Comparison of ENCODE assay signal across 8 cellular contexts in genomic region chr11:83194284-83195175, GRCh38. TPM values are rescaled to one million over a fixed set of nuclear protein-coding genes. Genes with fewer than 3 reads are reported as not detected.
DNase-seq lines count a peak whose midpoint lies in the region; ATAC-seq and TF ChIP-seq lines count a peak whose summit lies in the region.

No MANE protein-coding gene starts in this region.

- H2AFZ ChIP-seq in ACC112 (ENCODE audit: low read length, unreplicated experiment) (peak overlapping the region; percentile 55), PC-9 (peak overlapping the region; percentile 87)

- POLR2A ChIA-PET in PC-9 (lab: Charles Lee; ENCODE audit: unreplicated experiment) = interaction anchor here (0.7 kb wide), 1 partner anchor 92 kb away, joined by 6 read pairs; the partner anchor contains the start of gene CCDC90B

- peaks cover 11 to 24% of the 10 kb centered on the region in 2 donors for H3K36me3 Mint-ChIP-seq in activated T-cell treated with anti-CD3 and anti-CD28 coated beads, Interleukin-2, amount 50 U/mL, for 72 hours (ENCODE audit: insufficient read depth in 2 of 2)
- peaks cover 12% of the 10 kb centered on the region for H3K36me3 Mint-ChIP-seq in natural killer cell
- peaks cover 44% of the 10 kb centered on the region for H3K36me3 Mint-ChIP-seq in stimulated activated naive CD8-positive, alpha-beta T cell treated with anti-CD3 and anti-CD28 coated beads, Interleukin-15, Interleukin-2, amounts not matched to agents 100 ng/mL and 50 ng/mL, for 24 hours (ENCODE audit: low read depth)

- ATAC-seq in GM18519 (IDR thresholded peaks at IDR 0.05; ENCODE audit: low FRiP score, unreplicated experiment) (peak; percentile 37), HG03025 (IDR thresholded peaks at IDR 0.05; ENCODE audit: low FRiP score, unreplicated experiment) (peak; percentile 52), natural killer cell (peak; percentile 73 to 84 (median 75))
- peak; percentile 70 to 71 for ATAC-seq in activated T-cell treated with anti-CD3 and anti-CD28 coated beads, Interleukin-2, amount 50 U/mL, for 72 hours (replicated peaks in 1 of 2)

- H3K79me2 ChIP-seq in ACC112 (ENCODE audit: control insufficient read depth, insufficient read depth, low read length, unreplicated experiment) (peaks cover 41% of the 10 kb centered on the region), PC-9 (ENCODE audit: low read depth) (peaks cover 43% of the 10 kb centered on the region)

- H3K27me3 Mint-ChIP-seq in activated T-cell treated with anti-CD3 and anti-CD28 coated beads, Interleukin-2, amount 50 U/mL, for 72 hours (ENCODE audit: low read depth) = no peaks in the 10 kb centered on the region
- no peaks in the 10 kb centered on the region for H3K27me3 Mint-ChIP-seq in natural killer cell (ENCODE audit: low read depth in 2 of 2)
- H3K27me3 Mint-ChIP-seq in stimulated activated naive CD8-positive, alpha-beta T cell treated with anti-CD3 and anti-CD28 coated beads, Interleukin-15, Interleukin-2, amounts not matched to agents 100 ng/mL and 50 ng/mL, for 24 hours = no peaks in the 10 kb centered on the region

- peak overlapping the region; percentile 94 to 98 for H3K4me3 Mint-ChIP-seq in activated T-cell treated with anti-CD3 and anti-CD28 coated beads, Interleukin-2, amount 50 U/mL, for 72 hours
- peak overlapping the region; percentile 100 for H3K4me3 Mint-ChIP-seq in natural killer cell
- H3K4me3 Mint-ChIP-seq in stimulated activated naive CD8-positive, alpha-beta T cell treated with anti-CD3 and anti-CD28 coated beads, Interleukin-15, Interleukin-2, amounts not matched to agents 100 ng/mL and 50 ng/mL, for 24 hours = peak overlapping the region; percentile 99

- TF ChIP-seq CTCF in PC-9 (conservative IDR thresholded peaks at IDR 0.05) = no peak
- TF ChIP-seq CTCF in natural killer cell (IDR thresholded peaks at IDR 0.05) = no peak

- H3K9me2 ChIP-seq in PC-9 (ENCODE audit: insufficient read depth) = no peaks in the 10 kb centered on the region

- H3F3A ChIP-seq in PC-9 (ENCODE audit: insufficient read depth, low read depth) = peaks cover 29% of the 10 kb centered on the region; the same call in 1 of the 2 replicates

- DNase-seq in PC-9 (peak; percentile 55 to 80), fibroblast of gingiva (ENCODE audit: low read depth) (peak; percentile 84), natural killer cell (peak; percentile 67)
- DNase-seq in activated T-cell treated with anti-CD3 and anti-CD28 coated beads, Interleukin-2, amount 50 U/mL, for 72 hours = peak; percentile 66 to 69

- BruUV-seq in PC-9 (replicated peaks; lab: Mats Ljungman, UMichigan) = no TSS peak

- H3K4me3 ChIP-seq in ACC112 (ENCODE audit: low read depth, low read length) (peak overlapping the region; percentile 95), PC-9 (peak overlapping the region; percentile 72)

- no peaks in the 10 kb centered on the region for H3K9me3 ChIP-seq in PC-9 (ENCODE audit: insufficient read depth, low read depth)

- H3K4me1 ChIP-seq in ACC112 (ENCODE audit: control insufficient read depth, insufficient read depth, low read length, unreplicated experiment) (peaks cover 35% of the 10 kb centered on the region), PC-9 (replicated peaks; ENCODE audit: insufficient read depth) (peaks cover 32% of the 10 kb centered on the region)

- H3K27me3 ChIP-seq in ACC112 (ENCODE audit: insufficient read depth, low read length) (no peaks in the 10 kb centered on the region), PC-9 (ENCODE audit: insufficient read depth, low read depth) (no peaks in the 10 kb centered on the region)

- H3K4me2 ChIP-seq in PC-9 = peak overlapping the region; percentile 93

- intact Hi-C loops in PC-9 (cut with micrococcal nuclease; ENCODE audit: unreplicated experiment) (loop anchor here (10.0 kb wide), 1 partner anchor 90 kb away; the partner anchor contains the start of gene CCDC90B), natural killer cell (cut with micrococcal nuclease) (loop anchor here (1.0 to 2.0 kb wide), 5 partner anchors 38 to 234 kb away; partner anchors contain the start of gene RAB30)

- CTCF ChIA-PET in PC-9 (lab: Charles Lee) = no interaction called here

- H3K4me1 Mint-ChIP-seq in activated T-cell treated with anti-CD3 and anti-CD28 coated beads, Interleukin-2, amount 50 U/mL, for 72 hours (ENCODE audit: low read depth) = peaks cover 43% of the 10 kb centered on the region
- H3K4me1 Mint-ChIP-seq in natural killer cell = peaks cover 50 to 51% of the 10 kb centered on the region in 2 donors
- peaks cover 50% of the 10 kb centered on the region for H3K4me1 Mint-ChIP-seq in stimulated activated naive CD8-positive, alpha-beta T cell treated with anti-CD3 and anti-CD28 coated beads, Interleukin-15, Interleukin-2, amounts not matched to agents 100 ng/mL and 50 ng/mL, for 24 hours (ENCODE audit: low read depth)

- H4K20me1 ChIP-seq in PC-9 (ENCODE audit: insufficient read depth) = no peaks in the 10 kb centered on the region

- no peaks in the 10 kb centered on the region for H3K9me3 Mint-ChIP-seq in activated T-cell treated with anti-CD3 and anti-CD28 coated beads, Interleukin-2, amount 50 U/mL, for 72 hours
- no peaks in the 10 kb centered on the region for H3K9me3 Mint-ChIP-seq in natural killer cell
- H3K9me3 Mint-ChIP-seq in stimulated activated naive CD8-positive, alpha-beta T cell treated with anti-CD3 and anti-CD28 coated beads, Interleukin-15, Interleukin-2, amounts not matched to agents 100 ng/mL and 50 ng/mL, for 24 hours = no peaks in the 10 kb centered on the region

- H3K27ac ChIP-seq in ACC112 (ENCODE audit: low read depth, low read length) (peak overlapping the region; percentile 88), PC-9 (peak overlapping the region; percentile 42)

- H3K27ac Mint-ChIP-seq in activated T-cell treated with anti-CD3 and anti-CD28 coated beads, Interleukin-2, amount 50 U/mL, for 72 hours = peak overlapping the region; percentile 90
- peak overlapping the region; percentile 98 to 100 for H3K27ac Mint-ChIP-seq in natural killer cell
- peak overlapping the region; percentile 97 for H3K27ac Mint-ChIP-seq in stimulated activated naive CD8-positive, alpha-beta T cell treated with anti-CD3 and anti-CD28 coated beads, Interleukin-15, Interleukin-2, amounts not matched to agents 100 ng/mL and 50 ng/mL, for 24 hours

- H3K36me3 ChIP-seq in ACC112 (ENCODE audit: insufficient read depth, low read length) = peaks cover 17% of the 10 kb centered on the region
- peaks cover 26% of the 10 kb centered on the region for H3K36me3 ChIP-seq in PC-9 (ENCODE audit: low read depth)

RNA-seq across cellular contexts. Expression of gene ANKRD42, which starts 1.0 kb away (rescaled TPM):
- 6.8 and 10.4 TPM in 2 replicates for total RNA-seq in PC-9 (2021)
- 1 to 10 TPM; 4.9 to 6.6 TPM for total RNA-seq in activated T-cell treated with anti-CD3 and anti-CD28 coated beads, Interleukin-2, amount 50 U/mL, for 72 hours
- 10 to 100 TPM; 10.4 to 13.3 (median 11.6) TPM for total RNA-seq in natural killer cell

RNA-seq across cellular contexts. Expression of gene PCF11, which starts 37.6 kb away (rescaled TPM):
- total RNA-seq in PC-9 (2021) (43.1 and 52.9 TPM in 2 replicates), natural killer cell (100 to 1,000 TPM; 161 to 190 (median 161) TPM)
- total RNA-seq in activated T-cell treated with anti-CD3 and anti-CD28 coated beads, Interleukin-2, amount 50 U/mL, for 72 hours = 10 to 100 TPM; 79.5 to 85.6 TPM

Comparison
In these comparisons a context has a peak if more than half of its experiments do, and no peak if none do; other contexts are left out.
1. Peak in every context shown above with its lines: DNase-seq, ATAC-seq, H3K4me3 ChIP-seq and H3K27ac ChIP-seq.